In the genomic region with DNA sequence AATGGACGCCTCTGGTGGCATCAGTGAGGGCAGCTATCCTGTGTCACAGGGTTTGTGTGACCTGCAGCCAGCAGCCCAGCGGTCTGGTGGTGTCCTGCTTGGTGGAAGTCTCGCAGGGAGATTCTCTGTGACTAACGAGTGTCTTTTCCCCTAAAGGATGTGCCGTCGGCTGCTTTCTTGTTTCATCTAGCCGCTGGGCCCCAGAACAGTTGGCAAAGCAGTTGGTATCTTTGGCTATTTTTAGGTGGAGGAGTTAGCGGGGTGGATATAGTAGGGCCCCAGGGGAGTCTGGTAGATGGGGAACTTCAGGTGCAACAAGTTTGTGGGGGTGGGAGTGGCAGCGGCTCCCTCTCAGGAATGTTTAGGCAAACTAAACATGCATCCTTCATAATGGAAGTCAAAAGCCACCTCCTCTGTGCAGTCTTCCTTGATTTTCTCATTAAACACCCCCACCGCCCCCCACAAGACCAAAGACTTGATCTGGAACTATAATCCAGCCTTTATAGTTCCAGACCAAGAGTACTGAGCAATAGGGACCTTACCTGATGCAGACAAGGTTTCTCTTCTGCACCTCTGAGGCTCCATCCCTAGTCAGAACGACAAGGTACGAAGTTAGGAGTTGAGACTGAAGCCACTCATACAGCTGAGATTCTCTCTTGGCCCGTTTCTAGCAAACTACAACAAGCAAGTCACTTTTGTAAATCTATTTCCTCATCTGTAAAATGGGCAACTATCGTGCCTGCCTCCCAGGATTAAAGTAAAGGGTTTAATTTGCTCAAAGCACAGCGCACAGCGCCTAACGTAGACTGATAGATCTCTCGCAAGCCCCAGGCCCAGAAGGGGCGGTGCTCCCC, we compare ENCODE assay signal across 1 cellular context.
TF ChIP-seq lines count a peak whose summit lies in the region.

No MANE protein-coding gene starts in this region.

TF ChIP-seq in endothelial cell of umbilical vein, 7 proteins besides CTCF, POLR2A, EP300 and RAD21:
- TF ChIP-seq JUN (IDR thresholded peaks at IDR 0.05; ENCODE audit: borderline replicate concordance, insufficient read depth, insufficient read length, low read depth) (no peak), GATA2 (IDR thresholded peaks at IDR 0.05; ENCODE audit: insufficient read depth, insufficient read length, low read depth, low read length) (no peak), POLR2AphosphoS5 (IDR thresholded peaks at IDR 0.05; ENCODE audit: insufficient read depth, low read depth, low read length) (no peak), FOS (IDR thresholded peaks at IDR 0.05; ENCODE audit: borderline replicate concordance, insufficient read depth, low read length) (no peak), EZH2 (IDR thresholded peaks at IDR 0.05; ENCODE audit: borderline replicate concordance, low read depth, low read length, severe bottlenecking) (no peak), MYC (IDR thresholded peaks at IDR 0.05; ENCODE audit: low read depth, low read length) (no peak)
- TF ChIP-seq, protein P1, sequence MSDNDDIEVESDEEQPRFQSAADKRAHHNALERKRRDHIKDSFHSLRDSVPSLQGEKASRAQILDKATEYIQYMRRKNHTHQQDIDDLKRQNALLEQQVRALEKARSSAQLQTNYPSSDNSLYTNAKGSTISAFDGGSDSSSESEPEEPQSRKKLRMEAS (IDR thresholded peaks at IDR 0.05; ENCODE audit: insufficient read depth, insufficient read length) = no peak
